Comparison of ENCODE assay signal across 2 cellular contexts in the genomic region with DNA sequence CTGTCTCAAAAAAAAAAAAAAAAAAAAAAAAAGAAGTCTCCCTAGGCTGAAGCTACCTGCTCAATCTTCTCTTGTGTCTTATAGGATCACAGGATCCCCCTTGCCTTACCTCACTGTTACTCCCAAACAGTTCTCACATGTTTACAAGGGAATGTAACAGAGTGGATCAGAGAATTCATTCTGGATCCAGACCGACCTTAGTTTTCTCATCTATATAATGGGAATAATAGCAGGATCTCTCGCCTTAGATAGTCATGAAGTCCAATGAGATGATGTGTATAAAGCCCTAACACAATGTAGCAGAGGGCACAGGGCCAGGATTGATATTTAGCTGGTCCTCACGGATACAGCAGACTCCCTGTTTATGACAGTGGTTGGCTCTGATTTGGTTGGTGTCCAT.
A peak's percentile ranks its signal among the peaks of the same experiment; 100 is the strongest.
TF ChIP-seq lines count a peak whose summit lies in the region.

No MANE protein-coding gene starts in this region.

TF ChIP-seq in HepG2, 621 proteins besides CTCF, POLR2A, EP300 and RAD21:
- TF ChIP-seq CBX1 (IDR thresholded peaks at IDR 0.05; ENCODE audit: low read depth) (no peak), ZNF629 (CRISPR knock-in tag; conservative IDR thresholded peaks at IDR 0.05) (peak; percentile 55)

TF ChIP-seq in K562, 482 proteins besides CTCF, POLR2A, EP300 and RAD21:
- TF ChIP-seq, protein P1, sequence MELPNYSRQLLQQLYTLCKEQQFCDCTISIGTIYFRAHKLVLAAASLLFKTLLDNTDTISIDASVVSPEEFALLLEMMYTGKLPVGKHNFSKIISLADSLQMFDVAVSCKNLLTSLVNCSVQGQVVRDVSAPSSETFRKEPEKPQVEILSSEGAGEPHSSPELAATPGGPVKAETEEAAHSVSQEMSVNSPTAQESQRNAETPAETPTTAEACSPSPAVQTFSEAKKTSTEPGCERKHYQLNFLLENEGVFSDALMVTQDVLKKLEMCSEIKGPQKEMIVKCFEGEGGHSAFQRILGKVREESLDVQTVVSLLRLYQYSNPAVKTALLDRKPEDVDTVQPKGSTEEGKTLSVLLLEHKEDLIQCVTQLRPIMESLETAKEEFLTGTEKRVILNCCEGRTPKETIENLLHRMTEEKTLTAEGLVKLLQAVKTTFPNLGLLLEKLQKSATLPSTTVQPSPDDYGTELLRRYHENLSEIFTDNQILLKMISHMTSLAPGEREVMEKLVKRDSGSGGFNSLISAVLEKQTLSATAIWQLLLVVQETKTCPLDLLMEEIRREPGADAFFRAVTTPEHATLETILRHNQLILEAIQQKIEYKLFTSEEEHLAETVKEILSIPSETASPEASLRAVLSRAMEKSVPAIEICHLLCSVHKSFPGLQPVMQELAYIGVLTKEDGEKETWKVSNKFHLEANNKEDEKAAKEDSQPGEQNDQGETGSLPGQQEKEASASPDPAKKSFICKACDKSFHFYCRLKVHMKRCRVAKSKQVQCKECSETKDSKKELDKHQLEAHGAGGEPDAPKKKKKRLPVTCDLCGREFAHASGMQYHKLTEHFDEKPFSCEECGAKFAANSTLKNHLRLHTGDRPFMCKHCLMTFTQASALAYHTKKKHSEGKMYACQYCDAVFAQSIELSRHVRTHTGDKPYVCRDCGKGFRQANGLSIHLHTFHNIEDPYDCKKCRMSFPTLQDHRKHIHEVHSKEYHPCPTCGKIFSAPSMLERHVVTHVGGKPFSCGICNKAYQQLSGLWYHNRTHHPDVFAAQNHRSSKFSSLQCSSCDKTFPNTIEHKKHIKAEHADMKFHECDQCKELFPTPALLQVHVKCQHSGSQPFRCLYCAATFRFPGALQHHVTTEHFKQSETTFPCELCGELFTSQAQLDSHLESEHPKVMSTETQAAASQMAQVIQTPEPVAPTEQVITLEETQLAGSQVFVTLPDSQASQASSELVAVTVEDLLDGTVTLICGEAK (IDR thresholded peaks at IDR 0.05) = no peak
- TF ChIP-seq, protein P1 (CRISPR knock-in tag; IDR thresholded peaks at IDR 0.05) = no peak
- TF ChIP-seq CBX2 (IDR thresholded peaks at IDR 0.05; ENCODE audit: insufficient read depth, low read length, poor library complexity, severe bottlenecking) = no peak
- peak; percentile 74; the same call in 1 of the 2 replicates for TF ChIP-seq BCOR (IDR thresholded peaks at IDR 0.05)
- peak; percentile 36 to 62; a peak in 2 of 4 replicates for TF ChIP-seq KDM1A (IDR thresholded peaks at IDR 0.05)
- no peak for TF ChIP-seq ZC3H8 (IDR thresholded peaks at IDR 0.05)
- no peak for TF ChIP-seq COPS2 (conservative IDR thresholded peaks at IDR 0.05)
- no peak for TF ChIP-seq SNRNP70 (optimal IDR thresholded peaks at IDR 0.05; ENCODE audit: low read depth, low read length)
- TF ChIP-seq ARID1B (IDR thresholded peaks at IDR 0.05) = no peak
- TF ChIP-seq ZBTB11 (CRISPR knock-in tag; IDR thresholded peaks at IDR 0.05) = no peak
- 0 out of 2 replicates have a peak, but pooled peaks have one; percentile 46 for TF ChIP-seq ADNP (tag; IDR thresholded peaks at IDR 0.05)
- TF ChIP-seq ZNF444 (CRISPR knock-in tag; IDR thresholded peaks at IDR 0.05) = no peak
- TF ChIP-seq ZNF316 (IDR thresholded peaks at IDR 0.05) = no peak
- peak; percentile 72 for TF ChIP-seq RBM25 (IDR thresholded peaks at IDR 0.05; ENCODE audit: low read depth, low read length, severe bottlenecking)
